In the genomic region with DNA sequence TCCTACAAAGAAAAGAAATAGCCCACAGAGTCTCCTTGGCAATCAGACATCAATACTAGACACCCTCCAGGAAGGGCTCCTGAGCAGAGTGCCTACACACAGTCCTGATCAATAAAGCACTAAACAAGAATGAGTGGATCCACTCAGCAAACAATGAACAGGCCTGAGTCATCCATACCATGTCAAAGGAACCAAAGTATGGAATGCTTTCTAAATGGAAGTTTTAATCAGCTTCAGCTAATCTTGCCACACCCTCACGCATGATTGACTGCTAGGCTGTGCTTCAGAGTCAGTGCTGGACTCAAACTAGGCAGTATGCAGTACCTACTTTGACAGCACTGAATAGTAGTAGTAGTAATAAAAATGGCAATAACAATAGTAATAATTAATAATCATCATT, we compare ENCODE assay signal across 1 cellular context.
A peak's percentile ranks its signal among the peaks of the same experiment; 100 is the strongest.
TF ChIP-seq lines count a peak whose summit lies in the region.

No MANE protein-coding gene starts in this region.

TF ChIP-seq in HepG2, 621 proteins besides CTCF, POLR2A, EP300 and RAD21:
- TF ChIP-seq MEIS2 (CRISPR knock-in tag; IDR thresholded peaks at IDR 0.05) (no peak), FOSL2 (CRISPR knock-in tag; IDR thresholded peaks at IDR 0.05) (0 out of 2 replicates have a peak, but pooled peaks have one; percentile 15)
